1 cellular context compared by ENCODE assay signal in the genomic region with DNA sequence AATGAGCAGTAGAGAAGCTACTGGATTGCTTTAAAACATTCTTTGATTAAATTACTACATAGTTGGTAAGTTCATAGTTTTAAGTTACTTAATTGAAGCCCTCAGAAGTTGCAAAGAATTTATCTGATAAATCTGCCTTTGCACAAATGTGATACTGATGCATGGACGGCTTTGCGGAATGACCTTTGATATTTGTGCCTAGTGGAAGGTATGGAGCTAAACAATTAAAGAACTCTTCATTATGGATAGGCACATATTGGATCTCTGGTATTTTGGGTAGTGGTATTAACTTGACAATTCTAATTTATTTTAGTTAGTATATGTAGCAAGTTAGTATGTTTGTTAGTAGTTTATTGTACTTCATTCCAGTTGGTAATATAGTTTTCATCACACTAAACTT.
TF ChIP-seq lines count a peak whose summit lies in the region.

No MANE protein-coding gene starts in this region.

TF ChIP-seq in K562, 482 proteins besides CTCF, POLR2A, EP300 and RAD21 (continued from another document):
- TF ChIP-seq FOXJ2 (tag; IDR thresholded peaks at IDR 0.05) = 0 out of 2 replicates have a peak, but pooled peaks have one; percentile 14
- no peak for TF ChIP-seq PTBP1 (IDR thresholded peaks at IDR 0.05; ENCODE audit: low read depth, low read length)
- no peak for TF ChIP-seq RHOXF2B (CRISPR knock-in tag; conservative IDR thresholded peaks at IDR 0.05)
